ENCODE assay signal across 14 cellular contexts in the genomic region with DNA sequence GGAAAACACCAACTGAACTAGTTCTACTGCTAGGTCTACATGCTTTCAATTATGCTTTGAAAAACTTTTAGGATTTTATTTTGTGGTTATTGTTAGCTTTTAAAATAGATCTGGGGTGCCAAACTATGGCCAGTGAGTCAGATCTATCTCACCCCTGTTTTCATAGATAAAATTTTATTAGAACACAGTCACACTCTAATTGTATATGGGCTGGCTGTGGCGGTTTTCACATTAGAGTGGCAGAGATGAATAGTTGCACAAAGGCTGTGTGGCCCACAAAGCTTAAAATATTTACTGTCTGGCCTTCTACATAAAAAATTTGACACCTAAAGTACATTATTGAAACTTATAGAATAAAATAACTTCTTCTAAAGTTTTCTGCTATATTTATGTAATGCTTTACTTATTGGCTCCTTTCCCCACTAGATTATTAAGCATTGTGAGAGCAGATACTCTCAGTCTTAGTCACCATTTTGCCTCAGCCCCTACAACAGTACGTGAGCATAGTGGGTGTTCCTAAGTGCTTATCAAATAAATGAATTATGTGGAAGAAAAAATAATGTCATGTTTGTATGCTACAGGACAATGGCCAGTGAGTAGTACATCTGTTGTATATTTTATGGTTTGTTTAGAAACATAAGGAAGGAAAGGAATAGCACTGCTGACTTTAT. TPM values are rescaled to one million over a fixed set of nuclear protein-coding genes. Genes with fewer than 3 reads are reported as not detected.
DNase-seq lines count a peak whose midpoint lies in the region; ATAC-seq and TF ChIP-seq lines count a peak whose summit lies in the region.
"Had no signal": no experiment of that assay in that cellular context is flagged by ENCODE, and none has a peak within 500 bp of the region (broad histone marks: within the 10 kb centered on the region; RNA-seq: fewer than 3 reads in every experiment).

No MANE protein-coding gene starts in this region.

- DNase-seq in CD4-positive, CD25-positive, alpha-beta regulatory T cell = peak in 1 of 3 donors; percentile 33
- peak; percentile 36 for DNase-seq in epithelial cell of esophagus (ENCODE audit: low read depth)
- no peak for DNase-seq in islet precursor cell
- DNase-seq in stimulated activated naive CD8-positive, alpha-beta T cell treated with anti-CD3 and anti-CD28 coated beads, Interleukin-15, amount 100 ng/mL, for 72 hours = no peak
- DNase-seq in DMS153 treated with DMSO at 0.1 percent for 48 hours (lab: John Stamatoyannopoulos, UW; ENCODE audit: unreplicated experiment) = no peak
- DNase-seq: caudate nucleus, KG1, NCI-H2227 treated with DMSO at 0.1 percent for 48 hours, substantia nigra, T-cell had no signal

- TF ChIP-seq CTCF in epithelial cell of esophagus (IDR thresholded peaks at IDR 0.05; ENCODE audit: insufficient read depth, low read depth, low read length, missing control alignments) = no peak

- H3K27me3 Mint-ChIP-seq in CD4-positive, CD25-positive, alpha-beta regulatory T cell = no peaks in the 10 kb centered on the region
- no peaks in the 10 kb centered on the region for H3K27me3 Mint-ChIP-seq in stimulated activated naive CD8-positive, alpha-beta T cell treated with anti-CD3 and anti-CD28 coated beads, Interleukin-15, amount 100 ng/mL, for 72 hours
- H3K27me3 Mint-ChIP-seq: T-cell had no signal

- peak overlapping the region in 1 of 4 donors; percentile 3 for H3K4me3 Mint-ChIP-seq in CD4-positive, CD25-positive, alpha-beta regulatory T cell
- no peak overlapping the region for H3K4me3 Mint-ChIP-seq in stimulated activated naive CD8-positive, alpha-beta T cell treated with anti-CD3 and anti-CD28 coated beads, Interleukin-15, amount 100 ng/mL, for 72 hours
- H3K4me3 Mint-ChIP-seq: nephron, T-cell had no signal

- peaks cover 8 to 31% (median 19%) of the 10 kb centered on the region in 4 donors for H3K4me1 Mint-ChIP-seq in CD4-positive, CD25-positive, alpha-beta regulatory T cell
- H3K4me1 Mint-ChIP-seq in stimulated activated naive CD8-positive, alpha-beta T cell treated with anti-CD3 and anti-CD28 coated beads, Interleukin-15, amount 100 ng/mL, for 72 hours = peaks cover 19% of the 10 kb centered on the region

- H3K27me3 ChIP-seq in CD4-positive, CD25-positive, alpha-beta regulatory T cell (ENCODE audit: control insufficient read depth, insufficient read depth, low read length) = no peaks in the 10 kb centered on the region

- no peak for ATAC-seq in CD4-positive, CD25-positive, alpha-beta regulatory T cell (ENCODE audit: low read depth in 2 of 2)
- ATAC-seq in GM21381 (IDR thresholded peaks at IDR 0.05; ENCODE audit: unreplicated experiment) = peak; percentile 36
- ATAC-seq in HG03460 (IDR thresholded peaks at IDR 0.05; ENCODE audit: unreplicated experiment) = peak; percentile 51
- ATAC-seq in GM18520 (IDR thresholded peaks at IDR 0.05; ENCODE audit: unreplicated experiment) = no peak
- no peak for ATAC-seq in stimulated activated naive CD8-positive, alpha-beta T cell treated with anti-CD3 and anti-CD28 coated beads, Interleukin-15, amount 100 ng/mL, for 72 hours
- ATAC-seq: T-cell had no signal

- peaks cover 20% of the 10 kb centered on the region for H3K36me3 ChIP-seq in CD4-positive, CD25-positive, alpha-beta regulatory T cell (ENCODE audit: control insufficient read depth, insufficient read depth, low read length)

- H3K36me3 Mint-ChIP-seq in CD4-positive, CD25-positive, alpha-beta regulatory T cell = peaks cover 8% of the 10 kb centered on the region

- peaks cover 13% of the 10 kb centered on the region for H3K4me1 ChIP-seq in CD4-positive, CD25-positive, alpha-beta regulatory T cell (ENCODE audit: control insufficient read depth, insufficient read depth, low read length, poor library complexity, severe bottlenecking)

- H3K4me3 ChIP-seq in CD4-positive, CD25-positive, alpha-beta regulatory T cell (ENCODE audit: low read depth, low read length) = no peak overlapping the region
- no peak overlapping the region for H3K4me3 ChIP-seq in epithelial cell of esophagus (ENCODE audit: low read length)

- no peaks in the 10 kb centered on the region for H3K9me3 Mint-ChIP-seq in CD4-positive, CD25-positive, alpha-beta regulatory T cell
- no peaks in the 10 kb centered on the region for H3K9me3 Mint-ChIP-seq in stimulated activated naive CD8-positive, alpha-beta T cell treated with anti-CD3 and anti-CD28 coated beads, Interleukin-15, amount 100 ng/mL, for 72 hours
- H3K9me3 Mint-ChIP-seq: nephron, T-cell had no signal

- H3K27ac Mint-ChIP-seq in CD4-positive, CD25-positive, alpha-beta regulatory T cell = peak overlapping the region in 2 of 3 donors; percentile 32 to 44
- no peak overlapping the region for H3K27ac Mint-ChIP-seq in stimulated activated naive CD8-positive, alpha-beta T cell treated with anti-CD3 and anti-CD28 coated beads, Interleukin-15, amount 100 ng/mL, for 72 hours
- H3K27ac Mint-ChIP-seq: nephron, T-cell had no signal

- no peaks in the 10 kb centered on the region for H3K9me3 ChIP-seq in CD4-positive, CD25-positive, alpha-beta regulatory T cell (ENCODE audit: control insufficient read depth in 2 of 2, low read length in 2 of 2)

- H3K27ac ChIP-seq in CD4-positive, CD25-positive, alpha-beta regulatory T cell (ENCODE audit: insufficient read depth, low read length, poor library complexity, severe bottlenecking) = no peak overlapping the region

RNA-seq across cellular contexts. Expression of gene SUV39H2, which starts 5.4 kb away (rescaled TPM):
- total RNA-seq in CD4-positive, CD25-positive, alpha-beta regulatory T cell = 4.3 TPM
- polyA plus RNA-seq in CD4-positive, CD25-positive, alpha-beta regulatory T cell = 1 to 10 TPM; 2.1 to 5.2 (median 3.7) TPM

RNA-seq across cellular contexts. Expression of gene HSPA14, which starts 35.1 kb away (rescaled TPM):
- total RNA-seq in CD4-positive, CD25-positive, alpha-beta regulatory T cell = 22.6 TPM
- 10 to 100 TPM; 16.0 to 26.7 (median 20.9) TPM for polyA plus RNA-seq in CD4-positive, CD25-positive, alpha-beta regulatory T cell

RNA-seq across cellular contexts. Expression of gene MSANTD7, which starts 35.1 kb away (rescaled TPM):
- total RNA-seq in CD4-positive, CD25-positive, alpha-beta regulatory T cell = 28.9 TPM
- 10 to 100 TPM in 1 of 4 donors, 1 to 10 TPM in 3; 8.4 to 11.7 (median 9.8) TPM for polyA plus RNA-seq in CD4-positive, CD25-positive, alpha-beta regulatory T cell

RNA-seq across cellular contexts. Expression of gene CDNF, which starts 35.4 kb away (rescaled TPM):
- total RNA-seq in CD4-positive, CD25-positive, alpha-beta regulatory T cell = 1.7 TPM
- 1 to 10 TPM in 2 of 4 donors, under 1 TPM in 2; 0.32 to 2.1 (median 1.2) TPM for polyA plus RNA-seq in CD4-positive, CD25-positive, alpha-beta regulatory T cell

Comparison
In these comparisons a context has a peak if more than half of its experiments do, and no peak if none do; other contexts are left out.
1. ATAC-seq: peak in GM21381 (single experiment) and HG03460 (single experiment); none in CD4-positive, CD25-positive, alpha-beta regulatory T cell (0 of 2), GM18520 (single experiment) and stimulated activated naive CD8-positive, alpha-beta T cell treated with anti-CD3 and anti-CD28 coated beads, Interleukin-15, amount 100 ng/mL, for 72 hours (single experiment).
2. H3K27ac Mint-ChIP-seq: peak in CD4-positive, CD25-positive, alpha-beta regulatory T cell (2 of 3); none in stimulated activated naive CD8-positive, alpha-beta T cell treated with anti-CD3 and anti-CD28 coated beads, Interleukin-15, amount 100 ng/mL, for 72 hours (0 of 2).